In genomic region chr2:219471476-219472371, GRCh38 we compare ENCODE assay signal across 1 cellular context.
TF ChIP-seq lines count a peak whose summit lies in the region.

No MANE protein-coding gene starts in this region.

TF ChIP-seq in IMR-90, 13 proteins besides CTCF, POLR2A, EP300 and RAD21 (continued from another document):
- TF ChIP-seq FOS (IDR thresholded peaks at IDR 0.05; ENCODE audit: low read depth, low read length) (no peak), BHLHE40 (IDR thresholded peaks at IDR 0.05; ENCODE audit: low read depth, low read length) (no peak), SMC3 (IDR thresholded peaks at IDR 0.05; ENCODE audit: low read depth, low read length) (no peak), CEBPB (IDR thresholded peaks at IDR 0.05; ENCODE audit: low read depth, low read length) (no peak), RCOR1 (IDR thresholded peaks at IDR 0.05; ENCODE audit: insufficient replicate concordance, low read length) (no peak), NFE2L2 (IDR thresholded peaks at IDR 0.05; ENCODE audit: low read depth, low read length) (no peak), ELK1 (IDR thresholded peaks at IDR 0.05; ENCODE audit: borderline replicate concordance, low read depth, low read length) (no peak), CHD1 (IDR thresholded peaks at IDR 0.05; ENCODE audit: low read depth, low read length) (no peak), MXI1 (IDR thresholded peaks at IDR 0.05; ENCODE audit: borderline replicate concordance, low read depth, low read length) (no peak)
